Comparison of ENCODE assay signal across 1 cellular context in the genomic region with DNA sequence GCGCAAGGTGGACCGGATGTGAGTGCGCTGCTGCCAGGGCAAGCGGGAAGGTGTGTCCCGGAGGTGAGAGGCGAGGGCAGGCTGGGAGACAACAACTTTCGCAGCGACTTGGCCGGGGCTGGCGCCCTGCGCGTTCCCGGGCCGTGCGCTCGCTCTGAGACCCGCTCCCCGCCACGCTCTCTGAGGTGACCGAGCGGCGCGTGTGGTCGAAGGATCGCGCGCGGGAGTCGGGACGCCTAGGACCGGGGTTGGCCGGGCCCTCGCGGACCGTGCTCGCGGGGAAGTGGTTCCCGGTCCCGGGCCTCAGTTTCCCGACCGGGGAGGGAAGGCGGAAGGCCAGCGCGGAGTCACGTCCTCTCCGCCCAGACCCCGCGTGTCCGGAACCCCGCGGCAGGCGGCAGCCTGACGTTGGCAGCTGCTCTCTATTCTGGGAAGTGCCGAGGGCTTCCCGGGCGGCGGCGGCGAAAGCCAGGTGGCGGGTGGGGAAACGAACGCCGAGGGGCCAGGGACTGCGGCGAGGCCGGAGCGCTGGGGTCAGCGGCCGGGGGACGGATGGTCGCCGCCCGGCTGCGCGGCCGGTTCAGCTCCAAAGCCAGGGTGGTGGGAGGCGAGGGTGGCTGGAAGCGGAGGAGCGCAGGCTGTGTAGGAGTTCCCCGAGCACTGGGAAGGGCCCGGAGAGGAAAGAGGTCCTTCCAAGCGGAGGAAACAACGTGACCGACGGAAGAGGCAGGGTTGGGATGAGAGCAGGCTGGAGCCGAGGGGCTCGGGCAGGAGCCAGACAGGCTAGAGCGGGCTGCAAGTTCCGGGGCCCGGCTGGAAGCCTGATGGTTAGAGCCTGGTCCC.
A peak's percentile ranks its signal among the peaks of the same experiment; 100 is the strongest.
TF ChIP-seq lines count a peak whose summit lies in the region.

No MANE protein-coding gene starts in this region.

TF ChIP-seq in HepG2, 621 proteins besides CTCF, POLR2A, EP300 and RAD21 (continued from another document and continues in another):
- TF ChIP-seq SETDB1 (CRISPR knock-in tag; IDR thresholded peaks at IDR 0.05; ENCODE audit: borderline replicate concordance) (no peak), REXO4 (CRISPR knock-in tag; IDR thresholded peaks at IDR 0.05; ENCODE audit: borderline replicate concordance) (peak; percentile 81; the same call in 1 of the 2 replicates), ZNF530 (CRISPR knock-in tag; IDR thresholded peaks at IDR 0.05; ENCODE audit: low read depth) (no peak), NR1H2 (CRISPR knock-in tag; IDR thresholded peaks at IDR 0.05; ENCODE audit: borderline replicate concordance, low read depth) (peak; percentile 55; the same call in 1 of the 2 replicates), ZFP41 (CRISPR knock-in tag; IDR thresholded peaks at IDR 0.05; ENCODE audit: borderline replicate concordance) (0 out of 2 replicates have a peak, but pooled peaks have one; percentile 40), PCBP2 (optimal IDR thresholded peaks at IDR 0.05; ENCODE audit: low read depth, low read length, poor library complexity, severe bottlenecking) (no peak), ZNF44 (CRISPR knock-in tag; IDR thresholded peaks at IDR 0.05) (no peak), TBX3 (IDR thresholded peaks at IDR 0.05; ENCODE audit: borderline replicate concordance) (no peak), RXRA (CRISPR knock-in tag; IDR thresholded peaks at IDR 0.05) (no peak; the same call in 1 of the 2 replicates), PAF1 (CRISPR knock-in tag; IDR thresholded peaks at IDR 0.05) (no peak), FOXA3 (CRISPR knock-in tag; IDR thresholded peaks at IDR 0.05) (no peak), FLYWCH1 (CRISPR knock-in tag; IDR thresholded peaks at IDR 0.05) (no peak), BHLHE40 (IDR thresholded peaks at IDR 0.05; ENCODE audit: low read length) (no peak), KDM1A (CRISPR knock-in tag; IDR thresholded peaks at IDR 0.05) (no peak; the same call in 1 of the 2 replicates), ASH2L (IDR thresholded peaks at IDR 0.05; ENCODE audit: insufficient read length, low read depth, low read length) (peak; percentile 49), KDM3A (CRISPR knock-in tag; IDR thresholded peaks at IDR 0.05; ENCODE audit: low read depth) (no peak; the same call in 1 of the 2 replicates), ZKSCAN1 (IDR thresholded peaks at IDR 0.05; ENCODE audit: low read length) (no peak), TEAD3 (CRISPR knock-in tag; optimal IDR thresholded peaks at IDR 0.05; ENCODE audit: borderline replicate concordance) (no peak), ZNF672 (CRISPR knock-in tag; IDR thresholded peaks at IDR 0.05) (no peak), ZNF253 (CRISPR knock-in tag; IDR thresholded peaks at IDR 0.05; ENCODE audit: borderline replicate concordance) (peak; percentile 16; the same call in 1 of the 2 replicates), NCOA1 (CRISPR knock-in tag; IDR thresholded peaks at IDR 0.05) (0 out of 2 replicates have a peak, but pooled peaks have one; percentile 42), HOXA5 (CRISPR knock-in tag; IDR thresholded peaks at IDR 0.05) (no peak), ATF1 (CRISPR knock-in tag; IDR thresholded peaks at IDR 0.05) (no peak), ZNF460 (CRISPR knock-in tag; IDR thresholded peaks at IDR 0.05; ENCODE audit: borderline replicate concordance) (no peak), CHD4 (IDR thresholded peaks at IDR 0.05; ENCODE audit: borderline replicate concordance, low read length) (no peak), ATF7 (IDR thresholded peaks at IDR 0.05) (no peak), ATF7 (CRISPR knock-in tag; IDR thresholded peaks at IDR 0.05) (no peak), ZFP36 (IDR thresholded peaks at IDR 0.05; ENCODE audit: borderline replicate concordance, low read depth, low read length, partially characterized antibody) (no peak), ZNF558 (CRISPR knock-in tag; IDR thresholded peaks at IDR 0.05; ENCODE audit: borderline replicate concordance) (0 out of 2 replicates have a peak, but pooled peaks have one; percentile 95), ZNF83 (CRISPR knock-in tag; IDR thresholded peaks at IDR 0.05; ENCODE audit: borderline replicate concordance) (no peak), ZFP62 (CRISPR knock-in tag; IDR thresholded peaks at IDR 0.05) (no peak), ZFP82 (CRISPR knock-in tag; IDR thresholded peaks at IDR 0.05; ENCODE audit: borderline replicate concordance) (0 out of 2 replicates have a peak, but pooled peaks have one; percentile 65), CENPT (CRISPR knock-in tag; IDR thresholded peaks at IDR 0.05; ENCODE audit: low read depth) (no peak)
- TF ChIP-seq, protein P1, sequence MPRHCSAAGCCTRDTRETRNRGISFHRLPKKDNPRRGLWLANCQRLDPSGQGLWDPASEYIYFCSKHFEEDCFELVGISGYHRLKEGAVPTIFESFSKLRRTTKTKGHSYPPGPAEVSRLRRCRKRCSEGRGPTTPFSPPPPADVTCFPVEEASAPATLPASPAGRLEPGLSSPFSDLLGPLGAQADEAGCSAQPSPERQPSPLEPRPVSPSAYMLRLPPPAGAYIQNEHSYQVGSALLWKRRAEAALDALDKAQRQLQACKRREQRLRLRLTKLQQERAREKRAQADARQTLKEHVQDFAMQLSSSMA (CRISPR knock-in tag; IDR thresholded peaks at IDR 0.05) = 0 out of 2 replicates have a peak, but pooled peaks have one; percentile 73
- TF ChIP-seq, protein P2, sequence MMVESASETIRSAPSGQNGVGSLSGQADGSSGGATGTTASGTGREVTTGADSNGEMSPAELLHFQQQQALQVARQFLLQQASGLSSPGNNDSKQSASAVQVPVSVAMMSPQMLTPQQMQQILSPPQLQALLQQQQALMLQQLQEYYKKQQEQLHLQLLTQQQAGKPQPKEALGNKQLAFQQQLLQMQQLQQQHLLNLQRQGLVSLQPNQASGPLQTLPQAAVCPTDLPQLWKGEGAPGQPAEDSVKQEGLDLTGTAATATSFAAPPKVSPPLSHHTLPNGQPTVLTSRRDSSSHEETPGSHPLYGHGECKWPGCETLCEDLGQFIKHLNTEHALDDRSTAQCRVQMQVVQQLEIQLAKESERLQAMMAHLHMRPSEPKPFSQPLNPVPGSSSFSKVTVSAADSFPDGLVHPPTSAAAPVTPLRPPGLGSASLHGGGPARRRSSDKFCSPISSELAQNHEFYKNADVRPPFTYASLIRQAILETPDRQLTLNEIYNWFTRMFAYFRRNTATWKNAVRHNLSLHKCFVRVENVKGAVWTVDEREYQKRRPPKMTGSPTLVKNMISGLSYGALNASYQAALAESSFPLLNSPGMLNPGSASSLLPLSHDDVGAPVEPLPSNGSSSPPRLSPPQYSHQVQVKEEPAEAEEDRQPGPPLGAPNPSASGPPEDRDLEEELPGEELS (CRISPR knock-in tag; IDR thresholded peaks at IDR 0.05) = no peak
- TF ChIP-seq, protein P3, sequence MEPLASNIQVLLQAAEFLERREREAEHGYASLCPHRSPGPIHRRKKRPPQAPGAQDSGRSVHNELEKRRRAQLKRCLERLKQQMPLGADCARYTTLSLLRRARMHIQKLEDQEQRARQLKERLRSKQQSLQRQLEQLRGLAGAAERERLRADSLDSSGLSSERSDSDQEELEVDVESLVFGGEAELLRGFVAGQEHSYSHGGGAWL (CRISPR knock-in tag; IDR thresholded peaks at IDR 0.05) = no peak; the same call in 1 of the 2 replicates
- TF ChIP-seq, protein P4, sequence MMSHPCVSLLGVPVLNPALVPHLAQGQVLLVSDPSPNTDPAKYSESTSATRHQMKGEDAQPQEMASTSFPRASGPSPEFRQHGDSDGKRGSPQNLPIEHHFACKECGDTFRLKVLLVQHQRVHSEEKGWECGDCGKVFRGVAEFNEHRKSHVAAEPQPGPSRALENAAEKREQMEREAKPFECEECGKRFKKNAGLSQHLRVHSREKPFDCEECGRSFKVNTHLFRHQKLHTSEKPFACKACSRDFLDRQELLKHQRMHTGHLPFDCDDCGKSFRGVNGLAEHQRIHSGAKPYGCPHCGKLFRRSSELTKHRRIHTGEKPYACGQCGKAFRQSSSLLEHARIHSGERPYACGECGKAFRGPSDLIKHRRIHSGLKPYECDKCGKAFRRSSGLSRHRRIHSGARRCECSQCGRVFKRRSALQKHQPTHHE (CRISPR knock-in tag; IDR thresholded peaks at IDR 0.05; ENCODE audit: borderline replicate concordance) = no peak
- TF ChIP-seq, protein P5, sequence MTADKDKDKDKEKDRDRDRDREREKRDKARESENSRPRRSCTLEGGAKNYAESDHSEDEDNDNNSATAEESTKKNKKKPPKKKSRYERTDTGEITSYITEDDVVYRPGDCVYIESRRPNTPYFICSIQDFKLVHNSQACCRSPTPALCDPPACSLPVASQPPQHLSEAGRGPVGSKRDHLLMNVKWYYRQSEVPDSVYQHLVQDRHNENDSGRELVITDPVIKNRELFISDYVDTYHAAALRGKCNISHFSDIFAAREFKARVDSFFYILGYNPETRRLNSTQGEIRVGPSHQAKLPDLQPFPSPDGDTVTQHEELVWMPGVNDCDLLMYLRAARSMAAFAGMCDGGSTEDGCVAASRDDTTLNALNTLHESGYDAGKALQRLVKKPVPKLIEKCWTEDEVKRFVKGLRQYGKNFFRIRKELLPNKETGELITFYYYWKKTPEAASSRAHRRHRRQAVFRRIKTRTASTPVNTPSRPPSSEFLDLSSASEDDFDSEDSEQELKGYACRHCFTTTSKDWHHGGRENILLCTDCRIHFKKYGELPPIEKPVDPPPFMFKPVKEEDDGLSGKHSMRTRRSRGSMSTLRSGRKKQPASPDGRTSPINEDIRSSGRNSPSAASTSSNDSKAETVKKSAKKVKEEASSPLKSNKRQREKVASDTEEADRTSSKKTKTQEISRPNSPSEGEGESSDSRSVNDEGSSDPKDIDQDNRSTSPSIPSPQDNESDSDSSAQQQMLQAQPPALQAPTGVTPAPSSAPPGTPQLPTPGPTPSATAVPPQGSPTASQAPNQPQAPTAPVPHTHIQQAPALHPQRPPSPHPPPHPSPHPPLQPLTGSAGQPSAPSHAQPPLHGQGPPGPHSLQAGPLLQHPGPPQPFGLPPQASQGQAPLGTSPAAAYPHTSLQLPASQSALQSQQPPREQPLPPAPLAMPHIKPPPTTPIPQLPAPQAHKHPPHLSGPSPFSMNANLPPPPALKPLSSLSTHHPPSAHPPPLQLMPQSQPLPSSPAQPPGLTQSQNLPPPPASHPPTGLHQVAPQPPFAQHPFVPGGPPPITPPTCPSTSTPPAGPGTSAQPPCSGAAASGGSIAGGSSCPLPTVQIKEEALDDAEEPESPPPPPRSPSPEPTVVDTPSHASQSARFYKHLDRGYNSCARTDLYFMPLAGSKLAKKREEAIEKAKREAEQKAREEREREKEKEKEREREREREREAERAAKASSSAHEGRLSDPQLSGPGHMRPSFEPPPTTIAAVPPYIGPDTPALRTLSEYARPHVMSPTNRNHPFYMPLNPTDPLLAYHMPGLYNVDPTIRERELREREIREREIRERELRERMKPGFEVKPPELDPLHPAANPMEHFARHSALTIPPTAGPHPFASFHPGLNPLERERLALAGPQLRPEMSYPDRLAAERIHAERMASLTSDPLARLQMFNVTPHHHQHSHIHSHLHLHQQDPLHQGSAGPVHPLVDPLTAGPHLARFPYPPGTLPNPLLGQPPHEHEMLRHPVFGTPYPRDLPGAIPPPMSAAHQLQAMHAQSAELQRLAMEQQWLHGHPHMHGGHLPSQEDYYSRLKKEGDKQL (CRISPR knock-in tag; IDR thresholded peaks at IDR 0.05; ENCODE audit: low read depth) = no peak
- TF ChIP-seq, protein P6, sequence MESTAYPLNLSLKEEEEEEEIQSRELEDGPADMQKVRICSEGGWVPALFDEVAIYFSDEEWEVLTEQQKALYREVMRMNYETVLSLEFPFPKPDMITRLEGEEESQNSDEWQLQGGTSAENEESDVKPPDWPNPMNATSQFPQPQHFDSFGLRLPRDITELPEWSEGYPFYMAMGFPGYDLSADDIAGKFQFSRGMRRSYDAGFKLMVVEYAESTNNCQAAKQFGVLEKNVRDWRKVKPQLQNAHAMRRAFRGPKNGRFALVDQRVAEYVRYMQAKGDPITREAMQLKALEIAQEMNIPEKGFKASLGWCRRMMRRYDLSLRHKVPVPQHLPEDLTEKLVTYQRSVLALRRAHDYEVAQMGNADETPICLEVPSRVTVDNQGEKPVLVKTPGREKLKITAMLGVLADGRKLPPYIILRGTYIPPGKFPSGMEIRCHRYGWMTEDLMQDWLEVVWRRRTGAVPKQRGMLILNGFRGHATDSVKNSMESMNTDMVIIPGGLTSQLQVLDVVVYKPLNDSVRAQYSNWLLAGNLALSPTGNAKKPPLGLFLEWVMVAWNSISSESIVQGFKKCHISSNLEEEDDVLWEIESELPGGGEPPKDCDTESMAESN (CRISPR knock-in tag; conservative IDR thresholded peaks at IDR 0.05) = peak; percentile 73; the same call in 1 of the 2 replicates
- TF ChIP-seq, protein P7, sequence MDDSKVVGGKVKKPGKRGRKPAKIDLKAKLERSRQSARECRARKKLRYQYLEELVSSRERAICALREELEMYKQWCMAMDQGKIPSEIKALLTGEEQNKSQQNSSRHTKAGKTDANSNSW (CRISPR knock-in tag; IDR thresholded peaks at IDR 0.05; ENCODE audit: borderline replicate concordance) = no peak
- TF ChIP-seq, protein P8, sequence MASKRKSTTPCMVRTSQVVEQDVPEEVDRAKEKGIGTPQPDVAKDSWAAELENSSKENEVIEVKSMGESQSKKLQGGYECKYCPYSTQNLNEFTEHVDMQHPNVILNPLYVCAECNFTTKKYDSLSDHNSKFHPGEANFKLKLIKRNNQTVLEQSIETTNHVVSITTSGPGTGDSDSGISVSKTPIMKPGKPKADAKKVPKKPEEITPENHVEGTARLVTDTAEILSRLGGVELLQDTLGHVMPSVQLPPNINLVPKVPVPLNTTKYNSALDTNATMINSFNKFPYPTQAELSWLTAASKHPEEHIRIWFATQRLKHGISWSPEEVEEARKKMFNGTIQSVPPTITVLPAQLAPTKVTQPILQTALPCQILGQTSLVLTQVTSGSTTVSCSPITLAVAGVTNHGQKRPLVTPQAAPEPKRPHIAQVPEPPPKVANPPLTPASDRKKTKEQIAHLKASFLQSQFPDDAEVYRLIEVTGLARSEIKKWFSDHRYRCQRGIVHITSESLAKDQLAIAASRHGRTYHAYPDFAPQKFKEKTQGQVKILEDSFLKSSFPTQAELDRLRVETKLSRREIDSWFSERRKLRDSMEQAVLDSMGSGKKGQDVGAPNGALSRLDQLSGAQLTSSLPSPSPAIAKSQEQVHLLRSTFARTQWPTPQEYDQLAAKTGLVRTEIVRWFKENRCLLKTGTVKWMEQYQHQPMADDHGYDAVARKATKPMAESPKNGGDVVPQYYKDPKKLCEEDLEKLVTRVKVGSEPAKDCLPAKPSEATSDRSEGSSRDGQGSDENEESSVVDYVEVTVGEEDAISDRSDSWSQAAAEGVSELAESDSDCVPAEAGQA (IDR thresholded peaks at IDR 0.05; ENCODE audit: low read depth) = no peak
- TF ChIP-seq, protein P8 (CRISPR knock-in tag; IDR thresholded peaks at IDR 0.05; ENCODE audit: borderline replicate concordance) = no peak
